Comparison of ENCODE assay signal across 10 cellular contexts in genomic region chr11:29293825-29294224, GRCh38.
DNase-seq lines count a peak whose midpoint lies in the region; ATAC-seq lines count a peak whose summit lies in the region.
"Had no signal": no experiment of that assay in that cellular context is flagged by ENCODE, and none has a peak within 500 bp of the region (broad histone marks: within the 10 kb centered on the region; RNA-seq: fewer than 3 reads in every experiment).

No MANE protein-coding gene starts in this region.

- DNase-seq in COLO829 (ENCODE audit: low spot score) (peak; percentile 60), epidermal melanocyte (ENCODE audit: insufficient read length, low spot score) (peak; percentile 32), NCI-H2227 treated with DMSO at 0.1 percent for 48 hours (lab: John Stamatoyannopoulos, UW) (no peak), ureter (ENCODE audit: low spot score) (no peak), HuH-7 (ENCODE audit: low spot score) (no peak)
- DNase-seq in activated CD4-positive, CD25-positive, alpha-beta regulatory T cell (lab: John Stamatoyannopoulos, UW): no peak
- DNase-seq: DMS153, NCI-H226 had no signal

- ATAC-seq in GM21390 (IDR thresholded peaks at IDR 0.05; ENCODE audit: unreplicated experiment) (peak; percentile 85), HG03442 (IDR thresholded peaks at IDR 0.05; ENCODE audit: unreplicated experiment) (peak; percentile 97)

Comparison
In these comparisons a context has a peak if more than half of its experiments do, and no peak if none do; other contexts are left out.
1. DNase-seq: peak in COLO829 (single experiment) and epidermal melanocyte (single experiment); none in NCI-H2227 treated with DMSO at 0.1 percent for 48 hours (single experiment), activated CD4-positive, CD25-positive, alpha-beta regulatory T cell (0 of 4), ureter (single experiment) and HuH-7 (single experiment).